ENCODE assay signal across 8 cellular contexts in the genomic region with DNA sequence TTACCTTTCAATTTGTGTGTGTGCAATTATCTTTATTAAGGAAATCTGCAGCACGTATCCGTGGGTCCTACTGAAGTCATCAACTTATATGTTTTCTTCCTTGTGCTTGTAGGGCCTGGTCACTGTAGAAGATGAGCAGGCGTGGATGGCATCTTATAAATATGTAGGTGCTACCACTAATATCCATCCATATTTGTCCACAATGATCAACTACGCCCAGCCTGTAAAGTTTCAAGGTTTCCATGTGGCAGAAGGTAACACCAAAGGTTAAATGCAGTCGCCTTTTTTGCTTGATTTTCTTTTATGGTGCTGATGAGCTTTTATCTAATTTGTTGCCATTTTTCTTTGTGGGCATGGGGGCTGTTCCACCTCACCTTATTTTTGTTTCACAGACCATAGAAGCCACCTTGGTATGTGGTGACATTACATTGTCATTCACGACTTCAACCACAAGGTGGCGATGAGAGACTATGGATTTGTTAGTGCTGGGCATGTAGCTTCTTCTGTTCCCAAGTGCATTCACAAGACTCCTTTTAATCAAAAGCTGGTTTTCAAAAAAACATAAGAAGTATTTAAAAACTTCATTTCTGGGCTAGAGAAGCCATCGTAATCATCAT.
DNase-seq lines count a peak whose midpoint lies in the region; ATAC-seq and TF ChIP-seq lines count a peak whose summit lies in the region.

No MANE protein-coding gene starts in this region.

- CTCF ChIA-PET in HEK293T (lab: Yijun Ruan, JAX) = interaction anchor here (0.7 to 2.4 kb wide), 11 partner anchors 10 to 1227 kb away, joined by 3 to 42 read pairs (median 4); no protein-coding TSS in a partner anchor

- no peaks in the 10 kb centered on the region for H3K4me1 Mint-ChIP-seq in natural killer cell
- no peaks in the 10 kb centered on the region for H3K4me1 Mint-ChIP-seq in natural killer cell treated with Interleukin-12 subunit alpha and Interleukin-12 subunit beta and Interleukin-15 and Interleukin-18, amount 100 ng/mL, for 72 hours (ENCODE audit: low read depth in 2 of 2)

- peak; percentile 16 for DNase-seq in natural killer cell
- no peak for DNase-seq in natural killer cell treated with Interleukin-12 subunit alpha and Interleukin-12 subunit beta and Interleukin-15 and Interleukin-18, amount 100 ng/mL, for 72 hours (ENCODE audit: low spot score)
- DNase-seq in HEK293T (ENCODE audit: extremely low spot score) = peak; percentile 59
- DNase-seq in NCI-H1092 (lab: John Stamatoyannopoulos, UW) = peak; percentile 13
- peak; percentile 50 for DNase-seq in SW480 (ENCODE audit: low spot score)
- DNase-seq in cerebellum (ENCODE audit: low spot score) = peak; percentile 77
- DNase-seq in left kidney (ENCODE audit: low read depth, low spot score) = peak; percentile 83
- peak; percentile 4 for DNase-seq in stimulated activated CD8-positive, alpha-beta memory T cell treated with anti-CD3 and anti-CD28 coated beads, Interleukin-12 subunit alpha, Interleukin-12 subunit beta, amount 100 ng/mL, for 1 hour (ENCODE audit: low read depth)

- H3K27me3 Mint-ChIP-seq in natural killer cell (ENCODE audit: low read depth in 2 of 2) = no peaks in the 10 kb centered on the region
- no peaks in the 10 kb centered on the region for H3K27me3 Mint-ChIP-seq in natural killer cell treated with Interleukin-12 subunit alpha and Interleukin-12 subunit beta and Interleukin-15 and Interleukin-18, amount 100 ng/mL, for 72 hours

- TF ChIP-seq CTCF in natural killer cell (IDR thresholded peaks at IDR 0.05) = peak; percentile 71

- H3K4me3 Mint-ChIP-seq in natural killer cell = no peak overlapping the region
- H3K4me3 Mint-ChIP-seq in natural killer cell treated with Interleukin-12 subunit alpha and Interleukin-12 subunit beta and Interleukin-15 and Interleukin-18, amount 100 ng/mL, for 72 hours = no peak overlapping the region

- intact Hi-C loops in natural killer cell (cut with micrococcal nuclease) = loop anchor here (2.0 to 10.0 kb wide), 3 partner anchors 203 to 1019 kb away; no protein-coding TSS in a partner anchor

- no peaks in the 10 kb centered on the region for H3K9me3 Mint-ChIP-seq in natural killer cell
- H3K9me3 Mint-ChIP-seq in natural killer cell treated with Interleukin-12 subunit alpha and Interleukin-12 subunit beta and Interleukin-15 and Interleukin-18, amount 100 ng/mL, for 72 hours = no peaks in the 10 kb centered on the region

- ATAC-seq in natural killer cell = peak in 2 of 3 donors; percentile 58 to 74
- ATAC-seq in natural killer cell treated with Interleukin-12 subunit alpha and Interleukin-12 subunit beta and Interleukin-15 and Interleukin-18, amount 100 ng/mL, for 72 hours = no peak

- no peak overlapping the region for H3K27ac Mint-ChIP-seq in natural killer cell
- no peak overlapping the region for H3K27ac Mint-ChIP-seq in natural killer cell treated with Interleukin-12 subunit alpha and Interleukin-12 subunit beta and Interleukin-15 and Interleukin-18, amount 100 ng/mL, for 72 hours

- POLR2A ChIA-PET in HEK293T (lab: Yijun Ruan, JAX) = no interaction called here

- H3K36me3 Mint-ChIP-seq in natural killer cell = no peaks in the 10 kb centered on the region
- no peaks in the 10 kb centered on the region for H3K36me3 Mint-ChIP-seq in natural killer cell treated with Interleukin-12 subunit alpha and Interleukin-12 subunit beta and Interleukin-15 and Interleukin-18, amount 100 ng/mL, for 72 hours

TF ChIP-seq in HEK293T, 16 proteins besides CTCF, POLR2A, EP300 and RAD21:
- TF ChIP-seq ZNF384 (IDR thresholded peaks at IDR 0.05) (no peak), SUZ12 (IDR thresholded peaks at IDR 0.05) (no peak), NFRKB (IDR thresholded peaks at IDR 0.05) (no peak), BHLHE40 (IDR thresholded peaks at IDR 0.05; ENCODE audit: borderline replicate concordance) (no peak), FOXK2 (IDR thresholded peaks at IDR 0.05) (no peak), ELF4 (IDR thresholded peaks at IDR 0.05) (no peak), LEF1 (IDR thresholded peaks at IDR 0.05; ENCODE audit: borderline replicate concordance) (no peak), TARDBP (IDR thresholded peaks at IDR 0.05) (no peak), CTBP1 (IDR thresholded peaks at IDR 0.05; ENCODE audit: borderline replicate concordance) (no peak), SP1 (IDR thresholded peaks at IDR 0.05) (no peak), FOXA1 (IDR thresholded peaks at IDR 0.05) (no peak), ARNT (IDR thresholded peaks at IDR 0.05) (no peak), L3MBTL2 (conservative IDR thresholded peaks at IDR 0.05) (no peak), FOXM1 (IDR thresholded peaks at IDR 0.05; ENCODE audit: borderline replicate concordance) (no peak)
- TF ChIP-seq, protein P1, sequence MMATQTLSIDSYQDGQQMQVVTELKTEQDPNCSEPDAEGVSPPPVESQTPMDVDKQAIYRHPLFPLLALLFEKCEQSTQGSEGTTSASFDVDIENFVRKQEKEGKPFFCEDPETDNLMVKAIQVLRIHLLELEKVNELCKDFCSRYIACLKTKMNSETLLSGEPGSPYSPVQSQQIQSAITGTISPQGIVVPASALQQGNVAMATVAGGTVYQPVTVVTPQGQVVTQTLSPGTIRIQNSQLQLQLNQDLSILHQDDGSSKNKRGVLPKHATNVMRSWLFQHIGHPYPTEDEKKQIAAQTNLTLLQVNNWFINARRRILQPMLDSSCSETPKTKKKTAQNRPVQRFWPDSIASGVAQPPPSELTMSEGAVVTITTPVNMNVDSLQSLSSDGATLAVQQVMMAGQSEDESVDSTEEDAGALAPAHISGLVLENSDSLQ (IDR thresholded peaks at IDR 0.05) = no peak
TF ChIP-seq in HEK293T: peak in this region for 0.

Comparison
In these comparisons a context has a peak if more than half of its experiments do, and no peak if none do; other contexts are left out.
1. ATAC-seq: peak in natural killer cell (2 of 3); none in natural killer cell treated with Interleukin-12 subunit alpha and Interleukin-12 subunit beta and Interleukin-15 and Interleukin-18, amount 100 ng/mL, for 72 hours (0 of 2).